In genomic region chr2:128578406-128579385, GRCh38 we compare ENCODE assay signal across 26 cellular contexts.
A peak's percentile ranks its signal among the peaks of the same experiment; 100 is the strongest.
DNase-seq lines count a peak whose midpoint lies in the region; ATAC-seq and TF ChIP-seq lines count a peak whose summit lies in the region.
"Had no signal": no experiment of that assay in that cellular context is flagged by ENCODE, and none has a peak within 500 bp of the region (broad histone marks: within the 10 kb centered on the region; RNA-seq: fewer than 3 reads in every experiment).

No MANE protein-coding gene starts in this region.

- no peaks in the 10 kb centered on the region for H3K4me1 ChIP-seq in esophagus muscularis mucosa
- H3K4me1 ChIP-seq: heart left ventricle, transverse colon had no signal

- H3K4me3 Mint-ChIP-seq in endothelial cell (ENCODE audit: unreplicated experiment) = no peak overlapping the region
- H3K4me3 Mint-ChIP-seq: activated CD4-positive, alpha-beta T cell treated with anti-CD3 and anti-CD28 coated beads for 36 hours; GM23338; naive thymus-derived CD4-positive, alpha-beta T cell; T-helper 1 cell treated with Interleukin-12 subunit alpha and Interleukin-12 subunit beta and Interleukin-4 antibody, amounts not matched to agents 30 μg/mL and 1 μg/mL, for 36 hours had no signal

- H3K36me3 Mint-ChIP-seq in endothelial cell (ENCODE audit: low read depth, unreplicated experiment) = no peaks in the 10 kb centered on the region
- H3K36me3 Mint-ChIP-seq: activated naive CD4-positive, alpha-beta T cell treated with anti-CD3 and anti-CD28 coated beads, Interleukin-2, amount 50 U/mL, for 72 hours; naive thymus-derived CD4-positive, alpha-beta T cell had no signal

- H3K27ac Mint-ChIP-seq in endothelial cell (ENCODE audit: unreplicated experiment) = no peak overlapping the region
- H3K27ac Mint-ChIP-seq: activated CD4-positive, alpha-beta T cell treated with anti-CD3 and anti-CD28 coated beads for 36 hours; activated naive CD4-positive, alpha-beta T cell treated with anti-CD3 and anti-CD28 coated beads, Interleukin-2, amount 50 U/mL, for 72 hours; GM23338; naive thymus-derived CD4-positive, alpha-beta T cell; T-helper 1 cell treated with Interleukin-12 subunit alpha and Interleukin-12 subunit beta and Interleukin-4 antibody, amounts not matched to agents 30 μg/mL and 1 μg/mL, for 36 hours had no signal

- WGBS in esophagus muscularis mucosa = 79% methylated on average over 10 of the region's 10 CpGs

- peak; percentile 64 for DNase-seq in cardiac septum (ENCODE audit: low spot score)
- DNase-seq in Right ventricle myocardium superior = no peak
- DNase-seq in esophagus muscularis mucosa (ENCODE audit: extremely low spot score) = peak; percentile 66
- DNase-seq in mesenteric fat pad (ENCODE audit: low spot score) = peak; percentile 41
- no peak for DNase-seq in endothelial cell (ENCODE audit: low spot score)
- DNase-seq in effector CD4-positive, alpha-beta T cell = no peak
- DNase-seq in G401 (ENCODE audit: low spot score) = no peak
- DNase-seq: activated CD4-positive, alpha-beta T cell treated with anti-CD3 and anti-CD28 coated beads for 36 hours; AML-193; aorta; DMS79; heart left ventricle; left colon; mesendoderm; naive thymus-derived CD4-positive, alpha-beta T cell; NCI-H1048; NCI-H187 treated with DMSO at 0.1 percent for 48 hours; NCI-H748 treated with DMSO at 0.1 percent for 48 hours; RPMI8226; transverse colon had no signal

- no peaks in the 10 kb centered on the region for H3K27me3 Mint-ChIP-seq in endothelial cell (ENCODE audit: unreplicated experiment)
- H3K27me3 Mint-ChIP-seq: activated CD4-positive, alpha-beta T cell treated with anti-CD3 and anti-CD28 coated beads for 36 hours had no signal

- no peaks in the 10 kb centered on the region for H3K27me3 ChIP-seq in esophagus muscularis mucosa
- H3K27me3 ChIP-seq: heart left ventricle, transverse colon had no signal

- intact Hi-C loops in cardiac septum (cut with DNase I) (no loop called here), Right ventricle myocardium superior (cut with DNase I) (no loop called here), esophagus muscularis mucosa (cut with DNase I) (no loop called here)

- H3K36me3 ChIP-seq in esophagus muscularis mucosa = no peaks in the 10 kb centered on the region
- H3K36me3 ChIP-seq: cardiac muscle cell, heart left ventricle, transverse colon had no signal

- in situ Hi-C loops in G401 (cut with HindIII; ENCODE audit: low sequenced_read_pairs) = no loop called here

- TF ChIP-seq CTCF in esophagus muscularis mucosa (IDR thresholded peaks at IDR 0.05) = no peak
- no peak for TF ChIP-seq CTCF in endothelial cell (IDR thresholded peaks at IDR 0.05; ENCODE audit: unreplicated experiment)

- no peaks in the 10 kb centered on the region for H3K9me3 Mint-ChIP-seq in endothelial cell (ENCODE audit: unreplicated experiment)
- H3K9me3 Mint-ChIP-seq: activated naive CD4-positive, alpha-beta T cell treated with anti-CD3 and anti-CD28 coated beads, Interleukin-2, amount 50 U/mL, for 72 hours; GM23338; naive thymus-derived CD4-positive, alpha-beta T cell; T-helper 1 cell treated with Interleukin-12 subunit alpha and Interleukin-12 subunit beta and Interleukin-4 antibody, amounts not matched to agents 30 μg/mL and 1 μg/mL, for 36 hours had no signal

- ATAC-seq in Right ventricle myocardium superior (ENCODE audit: poor library complexity) = no peak
- ATAC-seq in HG03457 (IDR thresholded peaks at IDR 0.05; ENCODE audit: unreplicated experiment) = no peak
- ATAC-seq: activated CD4-positive, alpha-beta T cell treated with anti-CD3 and anti-CD28 coated beads for 36 hours; activated naive CD4-positive, alpha-beta T cell treated with anti-CD3 and anti-CD28 coated beads, Interleukin-2, amount 50 U/mL, for 72 hours; GM23338; heart left ventricle; left colon; naive thymus-derived CD4-positive, alpha-beta T cell had no signal

- no peak overlapping the region for H3K27ac ChIP-seq in esophagus muscularis mucosa (replicated peaks in 1 of 4)
- H3K27ac ChIP-seq: cardiac muscle cell, heart left ventricle, SK-N-MC, transverse colon had no signal

- no peaks in the 10 kb centered on the region for H3K4me1 Mint-ChIP-seq in endothelial cell (ENCODE audit: unreplicated experiment)
- H3K4me1 Mint-ChIP-seq: activated CD4-positive, alpha-beta T cell treated with anti-CD3 and anti-CD28 coated beads for 36 hours; naive thymus-derived CD4-positive, alpha-beta T cell had no signal

- no peaks in the 10 kb centered on the region for H3K9me3 ChIP-seq in esophagus muscularis mucosa
- H3K9me3 ChIP-seq: heart left ventricle, transverse colon had no signal

- no peak for TF ChIP-seq POLR2A in esophagus muscularis mucosa (IDR thresholded peaks at IDR 0.05; ENCODE audit: low read depth)

- no peak for TF ChIP-seq EP300 in esophagus muscularis mucosa (IDR thresholded peaks at IDR 0.05)

- no peak overlapping the region for H3K4me3 ChIP-seq in esophagus muscularis mucosa
- H3K4me3 ChIP-seq: cardiac muscle cell, GM23338, heart left ventricle, SK-N-MC, transverse colon had no signal

Comparison
In these comparisons a context has a peak if more than half of its experiments do, and no peak if none do; other contexts are left out.
1. DNase-seq: peak in cardiac septum (single experiment), esophagus muscularis mucosa (single experiment) and mesenteric fat pad (single experiment); none in Right ventricle myocardium superior (single experiment), endothelial cell (single experiment), effector CD4-positive, alpha-beta T cell (single experiment) and G401 (single experiment).